Comparison of ENCODE assay signal across 35 cellular contexts in the genomic region with DNA sequence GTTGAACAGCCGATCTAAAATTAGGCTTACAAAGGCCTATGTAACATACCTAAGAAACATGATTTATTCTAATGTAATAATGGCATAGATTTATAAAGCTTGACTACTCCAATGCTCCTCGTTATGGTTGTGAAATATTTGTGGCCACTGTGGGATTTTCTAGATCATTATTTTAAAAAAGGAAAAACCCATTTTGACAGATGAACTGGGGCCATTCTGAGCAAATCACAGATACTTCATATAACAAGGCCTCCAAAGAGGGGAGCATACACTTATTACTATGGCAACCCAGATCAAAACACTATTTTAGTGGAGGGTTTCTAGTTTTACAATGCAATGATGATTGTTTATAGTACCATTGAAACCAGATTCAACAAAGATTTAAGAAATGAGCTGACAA.
"Had no signal": no experiment of that assay in that cellular context is flagged by ENCODE, and none has a peak within 500 bp of the region (broad histone marks: within the 10 kb centered on the region; RNA-seq: fewer than 3 reads in every experiment).

No MANE protein-coding gene starts in this region.

- DNase-seq: activated B cell treated with CpG ODN at 0.5 μM for 24 hours; activated CD4-positive, alpha-beta memory T cell treated with anti-CD3 and anti-CD28 coated beads for 36 hours; activated CD4-positive, alpha-beta T cell treated with anti-CD3 and anti-CD28 coated beads for 4 hours; activated CD4-positive, alpha-beta T cell treated with anti-CD3 and anti-CD28 coated beads, Interleukin-2, amount 10 ng/mL, durations not matched to agents 24 days and 14 days; activated CD4-positive, CD25-positive, alpha-beta regulatory T cell treated with anti-CD3 and anti-CD28 coated beads, Interleukin-2, amount 50 U/mL, for 72 hours; activated CD8-positive, alpha-beta memory T cell treated with anti-CD3 and anti-CD28 coated beads, Interleukin-2, amount 50 U/mL, for 4 hours; activated CD8-positive, alpha-beta T cell treated with anti-CD3 and anti-CD28 coated beads for 36 hours; activated effector memory CD4-positive, alpha-beta T cell treated with anti-CD3 and anti-CD28 coated beads, Interleukin-2, amount 50 U/mL, for 16 hours; activated gamma-delta T cell treated with Interleukin-2 at 50 U/mL for 16 hours; activated naive CD4-positive, alpha-beta T cell; activated naive CD4-positive, alpha-beta T cell treated with anti-CD3 and anti-CD28 coated beads for 36 hours; activated naive CD4-positive, alpha-beta T cell treated with anti-CD3 and anti-CD28 coated beads, Interleukin-2, amount 50 U/mL, for 16 hours; activated naive CD8-positive, alpha-beta T cell treated with anti-CD3 and anti-CD28 coated beads for 36 hours; activated T-cell treated with anti-CD3 and anti-CD28 coated beads for 4 hours; activated T-cell treated with anti-CD3 and anti-CD28 coated beads, Interleukin-2, amount 50 U/mL, for 1 hour; activated T-cell treated with anti-CD3 and anti-CD28 coated beads, Interleukin-2, amount 50 U/mL, for 4 hours; activated T-cell treated with anti-CD3 and anti-CD28 coated beads, Interleukin-2, amount 50 U/mL, for 72 hours; adrenal gland; amniotic stem cell; aorta; body of pancreas; brain microvascular endothelial cell; central memory CD4-positive, alpha-beta T cell; T-helper 2 cell; T-helper 9 cell had no signal

- H3K27ac ChIP-seq: adrenal gland, body of pancreas, brain microvascular endothelial cell, breast epithelium, VCaP had no signal

- H3K27me3 Mint-ChIP-seq: activated CD4-positive, alpha-beta memory T cell treated with anti-CD3 and anti-CD28 coated beads for 36 hours; activated CD8-positive, alpha-beta T cell treated with anti-CD3 and anti-CD28 coated beads for 36 hours; activated naive CD8-positive, alpha-beta T cell treated with anti-CD3 and anti-CD28 coated beads for 36 hours; activated T-helper 17 cell treated with anti-CD3 and anti-CD28 coated beads, Interleukin-2, amount 50 U/mL, for 72 hours had no signal

- H3K4me1 ChIP-seq: adrenal gland, body of pancreas, breast epithelium had no signal

- ATAC-seq: activated CD8-positive, alpha-beta T cell treated with anti-CD3 and anti-CD28 coated beads for 36 hours; activated naive CD4-positive, alpha-beta T cell treated with anti-CD3 and anti-CD28 coated beads, Interleukin-2, amount 50 U/mL, for 72 hours; activated T-cell treated with anti-CD3 and anti-CD28 coated beads, Interleukin-2, amount 50 U/mL, for 4 hours; activated T-cell treated with anti-CD3 and anti-CD28 coated beads, Interleukin-2, amount 50 U/mL, for 72 hours; activated T-helper 17 cell treated with anti-CD3 and anti-CD28 coated beads, Interleukin-2, amount 50 U/mL, for 72 hours; body of pancreas had no signal

- H3K27ac Mint-ChIP-seq: activated B cell treated with CpG ODN at 0.5 μM for 24 hours; activated CD4-positive, alpha-beta memory T cell treated with anti-CD3 and anti-CD28 coated beads for 36 hours; activated CD4-positive, alpha-beta T cell treated with anti-CD3 and anti-CD28 coated beads, Interleukin-2, amount 10 ng/mL, durations not matched to agents 24 days and 14 days; activated CD8-positive, alpha-beta T cell treated with anti-CD3 and anti-CD28 coated beads for 36 hours; activated naive CD4-positive, alpha-beta T cell treated with anti-CD3 and anti-CD28 coated beads for 36 hours; activated naive CD4-positive, alpha-beta T cell treated with anti-CD3 and anti-CD28 coated beads, Interleukin-2, amount 50 U/mL, for 72 hours; activated naive CD8-positive, alpha-beta T cell treated with anti-CD3 and anti-CD28 coated beads for 36 hours; activated T-cell treated with anti-CD3 and anti-CD28 coated beads, Interleukin-2, amount 50 U/mL, for 72 hours; activated T-helper 1 cell treated with anti-CD3 and anti-CD28 coated beads, Interleukin-12 subunit alpha, Interleukin-12 subunit beta, Interleukin-2, Interleukin-4 antibody, amounts not matched to agents 30 ng/mL and 10 ng/mL and 1 ng/mL, durations not matched to agents 14 hours and 24 hours and 36 hours; activated T-helper 17 cell treated with anti-CD3 and anti-CD28 coated beads, Interleukin-2, amount 50 U/mL, for 72 hours; T-helper 1 cell treated with Interleukin-12 subunit alpha and Interleukin-12 subunit beta and Interleukin-4 antibody, amounts not matched to agents 30 μg/mL and 1 μg/mL, for 36 hours; T-helper 2 cell treated with Interferon-gamma antibody and Interleukin-4, amounts not matched to agents 5 μg/mL and 100 μg/mL, for 36 hours had no signal

- H3K4me3 Mint-ChIP-seq: activated B cell treated with CpG ODN at 0.5 μM for 24 hours; activated CD4-positive, alpha-beta memory T cell treated with anti-CD3 and anti-CD28 coated beads for 36 hours; activated CD4-positive, alpha-beta T cell treated with anti-CD3 and anti-CD28 coated beads, Interleukin-2, amount 10 ng/mL, durations not matched to agents 24 days and 14 days; activated CD8-positive, alpha-beta T cell treated with anti-CD3 and anti-CD28 coated beads for 36 hours; activated naive CD4-positive, alpha-beta T cell treated with anti-CD3 and anti-CD28 coated beads for 36 hours; activated naive CD8-positive, alpha-beta T cell treated with anti-CD3 and anti-CD28 coated beads for 36 hours; activated T-cell treated with anti-CD3 and anti-CD28 coated beads, Interleukin-2, amount 50 U/mL, for 4 hours; activated T-cell treated with anti-CD3 and anti-CD28 coated beads, Interleukin-2, amount 50 U/mL, for 72 hours; activated T-helper 1 cell treated with anti-CD3 and anti-CD28 coated beads, Interleukin-12 subunit alpha, Interleukin-12 subunit beta, Interleukin-2, Interleukin-4 antibody, amounts not matched to agents 30 ng/mL and 10 ng/mL and 1 ng/mL, durations not matched to agents 14 hours and 24 hours and 36 hours; activated T-helper 17 cell treated with anti-CD3 and anti-CD28 coated beads, Interleukin-2, amount 50 U/mL, for 72 hours; T-helper 1 cell treated with Interleukin-12 subunit alpha and Interleukin-12 subunit beta and Interleukin-4 antibody, amounts not matched to agents 30 μg/mL and 1 μg/mL, for 36 hours; T-helper 2 cell treated with Interferon-gamma antibody and Interleukin-4, amounts not matched to agents 5 μg/mL and 100 μg/mL, for 36 hours had no signal

- FAIRE-seq: astrocyte, colon, TTC549 had no signal

- H3K36me3 Mint-ChIP-seq: activated CD4-positive, alpha-beta memory T cell treated with anti-CD3 and anti-CD28 coated beads for 36 hours; activated naive CD4-positive, alpha-beta T cell treated with anti-CD3 and anti-CD28 coated beads, Interleukin-2, amount 50 U/mL, for 72 hours; activated naive CD8-positive, alpha-beta T cell treated with anti-CD3 and anti-CD28 coated beads for 36 hours had no signal

- H3K4me1 Mint-ChIP-seq: activated B cell treated with CpG ODN at 0.5 μM for 24 hours had no signal

- H3K27me3 ChIP-seq: adrenal gland, body of pancreas, brain microvascular endothelial cell, breast epithelium had no signal

- H3K9me3 ChIP-seq: adrenal gland, body of pancreas, breast epithelium had no signal

- H3K36me3 ChIP-seq: adrenal gland, brain microvascular endothelial cell, breast epithelium had no signal

- H3K9me3 Mint-ChIP-seq: activated B cell treated with CpG ODN at 0.5 μM for 24 hours; activated CD4-positive, alpha-beta memory T cell treated with anti-CD3 and anti-CD28 coated beads for 36 hours; activated CD4-positive, alpha-beta T cell treated with anti-CD3 and anti-CD28 coated beads, Interleukin-2, amount 10 ng/mL, durations not matched to agents 24 days and 14 days; activated CD8-positive, alpha-beta T cell treated with anti-CD3 and anti-CD28 coated beads for 36 hours; activated naive CD4-positive, alpha-beta T cell treated with anti-CD3 and anti-CD28 coated beads for 36 hours; activated naive CD8-positive, alpha-beta T cell treated with anti-CD3 and anti-CD28 coated beads for 36 hours; activated T-helper 1 cell treated with anti-CD3 and anti-CD28 coated beads, Interleukin-12 subunit alpha, Interleukin-12 subunit beta, Interleukin-2, Interleukin-4 antibody, amounts not matched to agents 30 ng/mL and 10 ng/mL and 1 ng/mL, durations not matched to agents 14 hours and 24 hours and 36 hours; activated T-helper 17 cell treated with anti-CD3 and anti-CD28 coated beads, Interleukin-2, amount 50 U/mL, for 72 hours; T-helper 1 cell treated with Interleukin-12 subunit alpha and Interleukin-12 subunit beta and Interleukin-4 antibody, amounts not matched to agents 30 μg/mL and 1 μg/mL, for 36 hours; T-helper 2 cell treated with Interferon-gamma antibody and Interleukin-4, amounts not matched to agents 5 μg/mL and 100 μg/mL, for 36 hours had no signal

- H3K4me3 ChIP-seq: adrenal gland, body of pancreas, breast epithelium had no signal
